ENCODE assay signal across 14 cellular contexts in genomic region chr11:67308031-67308866, GRCh38.
"Had no signal": no experiment of that assay in that cellular context is flagged by ENCODE, and none has a peak within 500 bp of the region (broad histone marks: within the 10 kb centered on the region; RNA-seq: fewer than 3 reads in every experiment).

No MANE protein-coding gene starts in this region.

- DNase-seq: activated CD4-positive, CD25-positive, alpha-beta regulatory T cell treated with anti-CD3 and anti-CD28 coated beads, Interleukin-2, amount 50 U/mL, for 72 hours; activated naive CD4-positive, alpha-beta T cell treated with anti-CD3 and anti-CD28 coated beads, Interleukin-2, amount 10 ng/mL, durations not matched to agents 7 days and 5 days; dermis blood vessel endothelial cell; left colon; naive B cell; retina; SW 1271 had no signal

- ATAC-seq: activated T-helper 17 cell treated with anti-CD3 and anti-CD28 coated beads, Interleukin-2, amount 50 U/mL, for 72 hours; gastroesophageal sphincter; left colon had no signal

- H3K4me3 Mint-ChIP-seq: activated naive CD4-positive, alpha-beta T cell treated with anti-CD3 and anti-CD28 coated beads, Interleukin-2, amount 10 ng/mL, durations not matched to agents 7 days and 5 days; activated T-helper 17 cell treated with anti-CD3 and anti-CD28 coated beads, Interleukin-2, amount 50 U/mL, for 72 hours; naive B cell; stimulated activated naive CD8-positive, alpha-beta T cell treated with anti-CD3 and anti-CD28 coated beads, Interleukin-15, Interleukin-2, amounts not matched to agents 100 ng/mL and 50 ng/mL, for 24 hours; T-helper 2 cell treated with Interferon-gamma antibody and Interleukin-4, amounts not matched to agents 5 μg/mL and 100 μg/mL, for 36 hours had no signal

- H3K27me3 ChIP-seq: gastroesophageal sphincter had no signal

- H3K27ac ChIP-seq: gastroesophageal sphincter, thoracic aorta had no signal

- H3K4me3 ChIP-seq: gastroesophageal sphincter, lung, skin epidermis, thoracic aorta had no signal

- H3K27ac Mint-ChIP-seq: activated naive CD4-positive, alpha-beta T cell treated with anti-CD3 and anti-CD28 coated beads, Interleukin-2, amount 10 ng/mL, durations not matched to agents 7 days and 5 days; naive B cell; stimulated activated naive CD8-positive, alpha-beta T cell treated with anti-CD3 and anti-CD28 coated beads, Interleukin-15, Interleukin-2, amounts not matched to agents 100 ng/mL and 50 ng/mL, for 24 hours; T-helper 2 cell treated with Interferon-gamma antibody and Interleukin-4, amounts not matched to agents 5 μg/mL and 100 μg/mL, for 36 hours had no signal

- H3K36me3 Mint-ChIP-seq: naive B cell had no signal

- H3K9me3 ChIP-seq: gastroesophageal sphincter, thoracic aorta had no signal

- H3K27me3 Mint-ChIP-seq: activated T-helper 17 cell treated with anti-CD3 and anti-CD28 coated beads, Interleukin-2, amount 50 U/mL, for 72 hours; naive B cell; stimulated activated naive CD8-positive, alpha-beta T cell treated with anti-CD3 and anti-CD28 coated beads, Interleukin-15, Interleukin-2, amounts not matched to agents 100 ng/mL and 50 ng/mL, for 24 hours had no signal
